ENCODE assay signal across 12 cellular contexts in genomic region chr1:154568165-154568815, GRCh38. TPM values are rescaled to one million over a fixed set of nuclear protein-coding genes. Genes with fewer than 3 reads are reported as not detected.
A peak's percentile ranks its signal among the peaks of the same experiment; 100 is the strongest.
DNase-seq lines count a peak whose midpoint lies in the region; ATAC-seq and TF ChIP-seq lines count a peak whose summit lies in the region.
"Had no signal": no experiment of that assay in that cellular context is flagged by ENCODE, and none has a peak within 500 bp of the region (broad histone marks: within the 10 kb centered on the region; RNA-seq: fewer than 3 reads in every experiment).

No MANE protein-coding gene starts in this region.

- no peak overlapping the region for H4K5ac ChIP-seq in mesendoderm (ENCODE audit: low read length)

- H2BK15ac ChIP-seq in mesendoderm (replicated peaks; ENCODE audit: low read depth), result no peak overlapping the region

- peak overlapping the region; percentile 46 for H3K9ac ChIP-seq in mesendoderm (ENCODE audit: low read length)

- no peak overlapping the region for H4K8ac ChIP-seq in mesendoderm (ENCODE audit: low read depth, low read length)

- H3K9me3 Mint-ChIP-seq in GM23338 (no peaks in the 10 kb centered on the region), brain (no peaks in the 10 kb centered on the region)
- H3K9me3 Mint-ChIP-seq: activated CD4-positive, alpha-beta T cell treated with anti-CD3 and anti-CD28 coated beads, Interleukin-2, amount 10 ng/mL, durations not matched to agents 7 days and 5 days had no signal

- DNase-seq in A673 (ENCODE audit: low spot score), result no peak
- peak; percentile 11 for DNase-seq in GM23338 (ENCODE audit: low spot score)
- no peak for DNase-seq in mesendoderm
- DNase-seq in SHP77 (lab: John Stamatoyannopoulos, UW), result no peak

- no peaks in the 10 kb centered on the region for H3K27me3 ChIP-seq in A673 (replicated peaks; ENCODE audit: insufficient read depth, low read depth, low read length, poor library complexity)
- 0 out of 2 replicates have a peak, but pooled peaks cover 4% of the 10 kb centered on the region for H3K27me3 ChIP-seq in GM23338 (ENCODE audit: insufficient read depth)
- no peaks in the 10 kb centered on the region for H3K27me3 ChIP-seq in mesendoderm (ENCODE audit: insufficient read depth, low read length, poor library complexity)

- WGBS in mesendoderm (ENCODE audit: extremely low coverage, insufficient coverage, low lambda C conversion rate), result no CpG with 5 or more reads among the region's 17 CpGs

- CTCF ChIA-PET in A673 (lab: Charles Lee), result interaction anchor here (0.7 to 1.6 kb wide), 3 partner anchors 9 to 449 kb away, joined by 3 to 7 read pairs (median 4); no protein-coding TSS in a partner anchor

- no peak overlapping the region for H3K4ac ChIP-seq in mesendoderm (ENCODE audit: low read depth, low read length)

- H3K4me3 ChIP-seq in A673 (ENCODE audit: low read depth, low read length, poor library complexity, severe bottlenecking) (peak overlapping the region; percentile 54), GM23338 (peak overlapping the region; percentile 60), mesendoderm (ENCODE audit: low read length) (no peak overlapping the region)
- H3K4me3 ChIP-seq: upper lobe of right lung had no signal

- peaks cover 29% of the 10 kb centered on the region for H3K4me1 Mint-ChIP-seq in GM23338
- H3K4me1 Mint-ChIP-seq in brain, result peaks cover 27% of the 10 kb centered on the region

- no peaks in the 10 kb centered on the region for H3K79me1 ChIP-seq in mesendoderm (ENCODE audit: low read length)

- no peak overlapping the region for H3K27ac Mint-ChIP-seq in GM23338
- peak overlapping the region in 2 of 5 experiments; percentile 74 to 85 for H3K27ac Mint-ChIP-seq in brain
- H3K27ac Mint-ChIP-seq: activated CD4-positive, alpha-beta T cell treated with anti-CD3 and anti-CD28 coated beads, Interleukin-2, amount 10 ng/mL, durations not matched to agents 7 days and 5 days had no signal

- H3K4me2 ChIP-seq in GM23338, result peak overlapping the region; percentile 91
- peak overlapping the region; percentile 64 for H3K4me2 ChIP-seq in mesendoderm (ENCODE audit: low read length)

- no peak overlapping the region for H3K23ac ChIP-seq in mesendoderm (ENCODE audit: low read length)

- H3K27me3 Mint-ChIP-seq in GM23338 (ENCODE audit: insufficient read depth, low read depth, poor library complexity), result peaks cover 21% of the 10 kb centered on the region
- H3K27me3 Mint-ChIP-seq in brain, result peaks cover 17% of the 10 kb centered on the region

- peaks cover 17% of the 10 kb centered on the region for H3F3A ChIP-seq in GM23338 (replicated peaks; ENCODE audit: low read depth)

- peak overlapping the region; percentile 96 for H2AFZ ChIP-seq in GM23338

- no peak overlapping the region for H3K56ac ChIP-seq in mesendoderm (ENCODE audit: low read length)

- H3K4me3 Mint-ChIP-seq in GM23338, result peak overlapping the region; percentile 95
- H3K4me3 Mint-ChIP-seq in brain, result peak overlapping the region; percentile 82 to 95 (median 92)
- H3K4me3 Mint-ChIP-seq: activated CD4-positive, alpha-beta T cell treated with anti-CD3 and anti-CD28 coated beads, Interleukin-2, amount 10 ng/mL, durations not matched to agents 7 days and 5 days had no signal

- H3K36me3 Mint-ChIP-seq in GM23338 (ENCODE audit: low read depth), result peaks cover 7% of the 10 kb centered on the region; the same call in 1 of the 3 replicates
- peaks cover 16% of the 10 kb centered on the region for H3K36me3 Mint-ChIP-seq in brain

- H3K18ac ChIP-seq in mesendoderm (ENCODE audit: low read length), result no peak overlapping the region

- H3K4me1 ChIP-seq in A673 (ENCODE audit: insufficient read depth, low read length, poor library complexity, severe bottlenecking), result peaks cover 4% of the 10 kb centered on the region
- H3K4me1 ChIP-seq in GM23338 (ENCODE audit: insufficient read depth), result peaks cover 22% of the 10 kb centered on the region
- peaks cover 6% of the 10 kb centered on the region for H3K4me1 ChIP-seq in mesendoderm (ENCODE audit: control insufficient read depth, low read depth, low read length)
- H3K4me1 ChIP-seq: upper lobe of right lung had no signal

- H2AK5ac ChIP-seq in mesendoderm (ENCODE audit: low read length), result no peak overlapping the region

- no TSS peak for BruUV-seq in A673 (replicated peaks; lab: Mats Ljungman, UMichigan)

- H3K79me2 ChIP-seq in GM23338 (replicated peaks; ENCODE audit: insufficient read depth), result no peaks in the 10 kb centered on the region
- no peaks in the 10 kb centered on the region for H3K79me2 ChIP-seq in mesendoderm (ENCODE audit: control insufficient read depth, insufficient read depth, low read length)

- intact Hi-C loops in A673 (cut with micrococcal nuclease; ENCODE audit: unreplicated experiment), result no loop called here

- H3K9me3 ChIP-seq in A673 (ENCODE audit: low read depth, low read length, poor library complexity, severe bottlenecking), result no peaks in the 10 kb centered on the region
- H3K9me3 ChIP-seq: ascending aorta, upper lobe of right lung had no signal

- no peak overlapping the region for H2BK5ac ChIP-seq in mesendoderm (ENCODE audit: low read length)

- TF ChIP-seq CTCF in A673 (conservative IDR thresholded peaks at IDR 0.05; ENCODE audit: low read depth, low read length) (no peak), GM23338 (conservative IDR thresholded peaks at IDR 0.05; ENCODE audit: low read depth in 2 of 2) (no peak), brain (conservative IDR thresholded peaks at IDR 0.05) (no peak)

- H3K36me3 ChIP-seq in A673 (ENCODE audit: insufficient read depth, low read length, poor library complexity, severe bottlenecking) (no peaks in the 10 kb centered on the region), GM23338 (ENCODE audit: insufficient read depth) (no peaks in the 10 kb centered on the region), mesendoderm (ENCODE audit: control insufficient read depth, insufficient read depth, low read length) (no peaks in the 10 kb centered on the region)
- H3K36me3 ChIP-seq: ascending aorta, upper lobe of right lung had no signal

- POLR2A ChIA-PET in A673 (lab: Charles Lee; ENCODE audit: low non-redundant PET), result no interaction called here

- no peak overlapping the region for H2BK120ac ChIP-seq in mesendoderm (ENCODE audit: low read depth, low read length)

- no peaks in the 10 kb centered on the region for H4K20me1 ChIP-seq in GM23338 (replicated peaks; ENCODE audit: insufficient read depth)

- ATAC-seq in GM23338 (no peak), HG03135 (IDR thresholded peaks at IDR 0.05; ENCODE audit: unreplicated experiment) (no peak), GM19035 (IDR thresholded peaks at IDR 0.05; ENCODE audit: unreplicated experiment) (no peak), HG02798 (IDR thresholded peaks at IDR 0.05; ENCODE audit: poor library complexity, unreplicated experiment) (no peak)

- no peaks in the 10 kb centered on the region for H3K9me2 ChIP-seq in GM23338 (ENCODE audit: insufficient read depth)

- H3K27ac ChIP-seq in A673 (ENCODE audit: low read depth, low read length, poor library complexity, severe bottlenecking), result no peak overlapping the region
- no peak overlapping the region for H3K27ac ChIP-seq in GM23338 (ENCODE audit: low read depth)
- H3K27ac ChIP-seq in mesendoderm (ENCODE audit: low read depth, low read length), result no peak overlapping the region
- H3K27ac ChIP-seq: ascending aorta, HL-60, upper lobe of right lung had no signal

TF ChIP-seq in GM23338, 12 proteins besides CTCF, POLR2A, EP300 and RAD21:
- no peak for TF ChIP-seq ETS1 (IDR thresholded peaks at IDR 0.05)
- no peak for TF ChIP-seq EZH2 (IDR thresholded peaks at IDR 0.05; ENCODE audit: low read depth, unreplicated experiment)

RNA-seq across cellular contexts. Expression of gene CHRNB2, which starts 0.7 kb away (rescaled TPM):
- 3.2 and 3.5 TPM in 2 replicates for total RNA-seq in A673 (2021)
- 3.6 and 5.3 TPM in 2 replicates for total RNA-seq in GM23338 (2014; rRNA removed; shearing (Covaris generic))
- polyA plus RNA-seq in GM23338 (2016; fragmentation: Nextera tagmentation; extraction: Ambion mirVana), result 0.73 and 0.92 TPM in 2 replicates
- polyA plus RNA-seq in brain (ENCODE audit: insufficient read depth, low read depth, low replicate concordance), result 20.1 TPM
- polyA plus RNA-seq in mesendoderm (2013, experiment 1 of 2), result 0.51 TPM
- 0.55 TPM for polyA plus RNA-seq in mesendoderm (2013, experiment 2 of 2)
- total RNA-seq: activated CD4-positive, alpha-beta T cell treated with anti-CD3 and anti-CD28 coated beads, Interleukin-2, amount 10 ng/mL, durations not matched to agents 7 days and 5 days; ascending aorta; upper lobe of right lung had no signal

RNA-seq across cellular contexts. Expression of gene UBE2Q1, which starts 9.8 kb away (rescaled TPM):
- total RNA-seq in A673 (2021), result 84.5 and 104 TPM in 2 replicates
- total RNA-seq in GM23338 (2014; rRNA removed; shearing (Covaris generic)), result 27.3 and 33.0 TPM in 2 replicates
- polyA plus RNA-seq in GM23338 (2016; fragmentation: Nextera tagmentation; extraction: Ambion mirVana) (15.5 and 18.4 TPM in 2 replicates), brain (ENCODE audit: insufficient read depth, low read depth, low replicate concordance) (98.2 TPM)
- 53.4 TPM for polyA plus RNA-seq in mesendoderm (2013, experiment 1 of 2)
- polyA plus RNA-seq in mesendoderm (2013, experiment 2 of 2), result 52.6 TPM

RNA-seq across cellular contexts. Expression of gene ADAR, which starts 39.7 kb away (rescaled TPM):
- total RNA-seq in A673 (2021), result 165 and 171 TPM in 2 replicates
- total RNA-seq in GM23338 (2014; rRNA removed; shearing (Covaris generic)), result 188 TPM in 2 replicates
- polyA plus RNA-seq in GM23338 (2016; fragmentation: Nextera tagmentation; extraction: Ambion mirVana), result 80.0 and 96.4 TPM in 2 replicates
- 106 TPM for polyA plus RNA-seq in brain (ENCODE audit: insufficient read depth, low read depth, low replicate concordance)
- 111 TPM for polyA plus RNA-seq in mesendoderm (2013, experiment 1 of 2)
- polyA plus RNA-seq in mesendoderm (2013, experiment 2 of 2), result 114 TPM
